In the genomic region with DNA sequence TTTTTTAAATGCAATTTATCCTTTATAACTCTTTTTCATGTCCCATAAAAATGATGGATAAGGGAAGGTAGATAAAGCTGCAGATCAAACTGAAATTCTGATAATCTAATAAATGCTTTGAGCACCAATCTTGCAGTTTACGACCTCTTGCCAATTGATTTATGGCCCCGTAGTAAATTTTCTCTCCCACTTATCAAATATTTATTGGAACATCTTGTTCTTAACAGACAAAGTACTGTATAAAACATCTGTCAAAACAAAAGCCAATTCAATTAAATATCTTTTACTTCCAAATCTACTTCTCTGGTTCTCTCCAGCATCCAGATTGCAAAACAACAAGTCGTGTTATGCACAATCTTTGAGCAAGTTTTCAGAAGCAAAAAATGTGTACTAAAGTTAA, we compare ENCODE assay signal across 29 cellular contexts.
"Had no signal": no experiment of that assay in that cellular context is flagged by ENCODE, and none has a peak within 500 bp of the region (broad histone marks: within the 10 kb centered on the region; RNA-seq: fewer than 3 reads in every experiment).

No MANE protein-coding gene starts in this region.

- FAIRE-seq: keratinocyte, pancreas had no signal

- H3K27me3 Mint-ChIP-seq: stimulated activated naive CD8-positive, alpha-beta T cell treated with anti-CD3 and anti-CD28 coated beads, Interleukin-15, amount 100 ng/mL, for 72 hours; type B pancreatic cell had no signal

- H3K4me3 ChIP-seq: left lung, lung, pancreas, prostate gland, skin epidermis, spleen, tibial nerve, uterus had no signal

- H3K4me1 Mint-ChIP-seq: naive B cell; natural killer cell; stimulated activated memory B cell treated with anti-CD40 and anti-IgM and Interleukin-4, amounts not matched to agents 10 μg/mL and 1 μg/mL and 100 μg/mL, for 72 hours had no signal

- DNase-seq: hippocampal formation; kidney glomerular epithelial cell; left cardiac atrium; left lung; mesendoderm; naive B cell; natural killer cell; nucleus accumbens; pancreas; posterior cingulate gyrus; retina; right cardiac atrium; spleen; stimulated activated CD4-positive, alpha-beta T cell treated with anti-CD3 and anti-CD28 coated beads, Interleukin-4, amount 100 ng/mL, for 24 hours; stimulated activated CD8-positive, alpha-beta memory T cell treated with anti-CD3 and anti-CD28 coated beads, Interleukin-4, amount 100 ng/mL, for 48 hours; stimulated activated naive CD4-positive, alpha-beta T cell treated with Interleukin-2 at 50 U/mL for 16 hours; stimulated activated naive CD8-positive, alpha-beta T cell treated with anti-CD3 and anti-CD28 coated beads, Interleukin-15, amount 100 ng/mL, for 72 hours; substantia nigra; uterus had no signal

- H3K27ac ChIP-seq: left lung, pancreas, skin epidermis, spleen, tibial nerve had no signal

- ATAC-seq: left cardiac atrium; left lung; natural killer cell; pancreas; right cardiac atrium; sciatic nerve; stimulated activated memory B cell treated with anti-CD40 and anti-IgM and Interleukin-4, amounts not matched to agents 10 μg/mL and 1 μg/mL and 100 μg/mL, for 72 hours; stimulated activated naive CD8-positive, alpha-beta T cell treated with anti-CD3 and anti-CD28 coated beads, Interleukin-15, amount 100 ng/mL, for 72 hours had no signal

- H3K36me3 Mint-ChIP-seq: natural killer cell, type B pancreatic cell had no signal

- H3K4me3 Mint-ChIP-seq: mesothelial cell of epicardium; naive B cell; natural killer cell; neural crest cell; stimulated activated memory B cell treated with anti-CD40 and anti-IgM and Interleukin-4, amounts not matched to agents 10 μg/mL and 1 μg/mL and 100 μg/mL, for 72 hours; stimulated activated naive CD8-positive, alpha-beta T cell treated with anti-CD3 and anti-CD28 coated beads, Interleukin-15, amount 100 ng/mL, for 72 hours; type B pancreatic cell had no signal

- H3K27ac Mint-ChIP-seq: mesothelial cell of epicardium; natural killer cell; stimulated activated memory B cell treated with anti-CD40 and anti-IgM and Interleukin-4, amounts not matched to agents 10 μg/mL and 1 μg/mL and 100 μg/mL, for 72 hours; type B pancreatic cell had no signal

- H3K36me3 ChIP-seq: left lung, pancreas, prostate gland, spleen, tibial nerve, uterus had no signal

- H3K27me3 ChIP-seq: left lung, pancreas, spleen, tibial nerve, uterus had no signal

- H3K4me1 ChIP-seq: left lung, pancreas, spleen, tibial nerve had no signal

- H3K9me3 Mint-ChIP-seq: natural killer cell; stimulated activated naive CD8-positive, alpha-beta T cell treated with anti-CD3 and anti-CD28 coated beads, Interleukin-15, amount 100 ng/mL, for 72 hours had no signal

- H3K9me3 ChIP-seq: left lung, pancreas, prostate gland, uterus had no signal
